Comparison of ENCODE assay signal across 8 cellular contexts in the genomic region with DNA sequence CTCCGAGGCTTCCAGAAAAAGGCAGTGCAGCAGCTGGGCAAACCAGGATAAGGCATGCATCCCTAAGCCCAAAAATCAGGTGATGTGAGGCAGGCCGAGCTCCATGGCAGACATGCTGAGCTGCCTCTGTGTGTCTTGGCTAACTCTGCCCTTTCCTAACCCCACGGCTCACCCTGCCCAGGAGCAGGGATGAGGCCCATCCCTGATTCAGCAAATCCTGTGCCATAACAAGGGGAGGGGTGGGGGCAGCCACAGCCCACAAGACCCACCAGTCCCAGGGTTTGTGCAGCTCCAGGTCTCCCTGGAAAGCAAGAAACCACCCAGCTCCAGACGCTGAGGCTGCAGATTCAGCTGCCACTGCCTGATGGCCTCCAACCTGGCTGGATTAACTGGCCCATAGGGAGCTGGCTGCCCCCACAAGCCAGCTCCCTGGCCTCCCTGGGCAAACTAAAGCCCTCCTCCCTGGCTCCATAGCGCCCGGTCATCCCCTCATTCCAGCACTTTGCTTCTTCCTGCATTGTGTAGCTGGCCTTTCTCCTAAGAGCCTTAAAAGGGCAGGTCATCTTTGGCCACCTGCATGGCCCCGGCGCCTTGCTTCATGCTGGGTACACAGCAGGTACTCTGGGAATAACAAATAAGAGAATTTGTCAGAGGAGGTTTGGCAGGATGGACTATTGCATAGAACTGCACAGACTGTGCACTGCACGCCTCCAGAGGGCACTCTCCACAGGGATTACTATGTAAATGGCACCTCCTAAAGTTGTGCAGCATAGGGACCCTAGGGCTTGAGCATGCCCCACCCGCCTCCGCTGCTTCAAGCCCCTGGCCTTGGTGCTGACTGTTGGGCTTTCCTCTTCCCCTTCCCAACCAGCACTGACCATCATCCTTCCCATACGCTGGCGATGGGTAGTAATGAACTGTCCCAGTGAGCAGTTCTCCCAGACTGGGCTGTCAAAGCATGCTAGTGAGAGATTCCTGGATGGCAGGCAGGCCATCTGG. TPM values are rescaled to one million over a fixed set of nuclear protein-coding genes. Genes with fewer than 3 reads are reported as not detected.
A peak's percentile ranks its signal among the peaks of the same experiment; 100 is the strongest.
DNase-seq lines count a peak whose midpoint lies in the region; ATAC-seq, FAIRE-seq and TF ChIP-seq lines count a peak whose summit lies in the region.

No MANE protein-coding gene starts in this region.

- H3K4me2 ChIP-seq in GM12878 (ENCODE audit: control insufficient read depth, insufficient read depth), result no peak overlapping the region

- BruUV-seq in GM12878 (replicated peaks; lab: Mats Ljungman, UMichigan), result no TSS peak

- POLR2A ChIA-PET in GM12878 (lab: Charles Lee), result interaction anchor here (1.1 kb wide), 1 partner anchor 10 kb away, joined by 4 read pairs; the partner anchor contains the start of gene STEAP3

- H3K79me2 ChIP-seq in GM12878 (ENCODE audit: control insufficient read depth, insufficient read depth, low read length), result no peaks in the 10 kb centered on the region

- H3K36me3 ChIP-seq in GM06990 (ENCODE audit: control insufficient read depth, insufficient read depth, low read length), result no peaks in the 10 kb centered on the region
- H3K36me3 ChIP-seq in GM12878 (ENCODE audit: control insufficient read depth in 2 of 2, insufficient read depth in 2 of 2, low read length in 1 of 2), result no peaks in the 10 kb centered on the region
- H3K36me3 ChIP-seq in mucosa of descending colon (ENCODE audit: low read depth), result no peaks in the 10 kb centered on the region

- WGBS in GM12878 (ENCODE audit: insufficient coverage, insufficient replicate concordance, low lambda C conversion rate, missing lambda C conversion rate), result 78% methylated on average over 12 of the region's 13 CpGs

- H3K4me3 ChIP-seq in GM06990 (replicated peaks; ENCODE audit: low read depth, low read length) (no peak overlapping the region), LNCaP clone FGC (ENCODE audit: low read depth, low read length) (no peak overlapping the region), GM12878 (no peak overlapping the region), mucosa of descending colon (no peak overlapping the region)

- DNase-seq in GM06990 (ENCODE audit: extremely low read depth, insufficient read length) (no peak), LNCaP clone FGC (ENCODE audit: low read depth) (no peak), GM12878 (ENCODE audit: low read depth, low spot score) (no peak), mucosa of descending colon (peak in 1 of 3 donors; percentile 42), HK-2 (ENCODE audit: unreplicated experiment) (no peak)
- no peak for DNase-seq in central memory CD4-positive, alpha-beta T cell

- H3K27ac ChIP-seq in GM12878 (ENCODE audit: control insufficient read depth, insufficient read depth), result no peak overlapping the region

- no peak for TF ChIP-seq POLR2A in GM12878 (IDR thresholded peaks at IDR 0.05; ENCODE audit: low read depth, low read length)

- H2AFZ ChIP-seq in GM12878 (ENCODE audit: control insufficient read depth, low read depth, low read length), result no peak overlapping the region

- TF ChIP-seq CTCF in GM06990 (IDR thresholded peaks at IDR 0.05; ENCODE audit: insufficient read depth, low read length, poor library complexity, severe bottlenecking), result peak; percentile 49
- TF ChIP-seq CTCF in LNCaP clone FGC (IDR thresholded peaks at IDR 0.05; ENCODE audit: control insufficient read depth, extremely low read depth, insufficient read depth), result peak; percentile 35; the same call in 1 of the 2 replicates
- TF ChIP-seq CTCF in GM12878 (IDR thresholded peaks at IDR 0.05 in 2 of 3, conservative IDR thresholded peaks at IDR 0.05 in 1 of 3; ENCODE audit: control insufficient read depth in 2 of 3, extremely low read depth in 1 of 3, insufficient read depth in 1 of 3, low read depth in 3 of 3, low read length in 3 of 3), result peak; percentile 37 to 46 (median 45); a peak in 5 of 6 replicates
- TF ChIP-seq CTCF in mucosa of descending colon (IDR thresholded peaks at IDR 0.05), result no peak

- H3K9me3 ChIP-seq in GM12878 (replicated peaks; ENCODE audit: control insufficient read depth, insufficient read depth, low read length) (no peaks in the 10 kb centered on the region), mucosa of descending colon (no peaks in the 10 kb centered on the region)

- H3K4me1 ChIP-seq in GM12878 (ENCODE audit: control insufficient read depth, insufficient read depth, low read length) (peaks cover 37% of the 10 kb centered on the region), mucosa of descending colon (ENCODE audit: low read depth) (no peaks in the 10 kb centered on the region)

- no peak for TF ChIP-seq EP300 in GM12878 (IDR thresholded peaks at IDR 0.05; ENCODE audit: borderline replicate concordance in 1 of 2, control insufficient read depth in 1 of 2, low read depth in 2 of 2, low read length in 2 of 2)

- intact Hi-C loops in GM12878 (cut with micrococcal nuclease; ENCODE audit: unreplicated experiment) (no loop called here), mucosa of descending colon (cut with DNase I, micrococcal nuclease) (no loop called here)

- in situ Hi-C loops in GM12878 (cut with MboI), result no loop called here

- H3K27me3 ChIP-seq in GM06990 (replicated peaks; ENCODE audit: control insufficient read depth, insufficient read depth, low read length) (no peaks in the 10 kb centered on the region), GM12878 (replicated peaks in 1 of 2; ENCODE audit: control insufficient read depth in 2 of 2, insufficient read depth in 2 of 2, low read length in 1 of 2) (no peaks in the 10 kb centered on the region)

- no peak overlapping the region for H3K9ac ChIP-seq in GM12878 (ENCODE audit: control insufficient read depth, insufficient read depth, low read length)

- peak; percentile 37 for ATAC-seq in GM12878
- peak; percentile 58 for ATAC-seq in mucosa of descending colon
- no peak for ATAC-seq in HG03521 (IDR thresholded peaks at IDR 0.05; ENCODE audit: unreplicated experiment)
- no peak for ATAC-seq in HG03097 (IDR thresholded peaks at IDR 0.05; ENCODE audit: low FRiP score, unreplicated experiment)

- FAIRE-seq in GM12878 (lab: Jason Lieb, UNC), result no peak

- H4K20me1 ChIP-seq in GM12878 (ENCODE audit: control insufficient read depth, insufficient read depth), result no peaks in the 10 kb centered on the region

- peak; percentile 7; the same call in 1 of the 2 replicates for TF ChIP-seq RAD21 in GM12878 (IDR thresholded peaks at IDR 0.05; ENCODE audit: insufficient read depth, low read depth, low read length)

- SMC1A ChIA-PET in GM12878 (lab: Charles Lee; ENCODE audit: uncharacterized antibody, unreplicated experiment), result interaction anchor here (0.8 to 1.6 kb wide), 6 partner anchors 9 to 120 kb away, joined by 3 to 7 read pairs (median 3); partner anchors contain the start of gene STEAP3

- RAD21 ChIA-PET in GM12878 (lab: Charles Lee; ENCODE audit: unreplicated experiment), result interaction anchor here (1.0 to 1.2 kb wide), 3 partner anchors 36 to 242 kb away, joined by 3 to 6 read pairs (median 4); no protein-coding TSS in a partner anchor

- CTCF ChIA-PET in GM12878 (lab: Yijun Ruan, JAX), result interaction anchor here (0.8 to 1.8 kb wide), 7 partner anchors 10 to 242 kb away, joined by 3 to 10 read pairs (median 5); partner anchors contain the start of gene STEAP3

TF ChIP-seq in GM12878, 131 proteins besides CTCF, POLR2A, EP300 and RAD21:
- TF ChIP-seq EZH2 (IDR thresholded peaks at IDR 0.05; ENCODE audit: borderline replicate concordance, control insufficient read depth, low read depth, low read length), result no peak
- TF ChIP-seq, protein P1, sequence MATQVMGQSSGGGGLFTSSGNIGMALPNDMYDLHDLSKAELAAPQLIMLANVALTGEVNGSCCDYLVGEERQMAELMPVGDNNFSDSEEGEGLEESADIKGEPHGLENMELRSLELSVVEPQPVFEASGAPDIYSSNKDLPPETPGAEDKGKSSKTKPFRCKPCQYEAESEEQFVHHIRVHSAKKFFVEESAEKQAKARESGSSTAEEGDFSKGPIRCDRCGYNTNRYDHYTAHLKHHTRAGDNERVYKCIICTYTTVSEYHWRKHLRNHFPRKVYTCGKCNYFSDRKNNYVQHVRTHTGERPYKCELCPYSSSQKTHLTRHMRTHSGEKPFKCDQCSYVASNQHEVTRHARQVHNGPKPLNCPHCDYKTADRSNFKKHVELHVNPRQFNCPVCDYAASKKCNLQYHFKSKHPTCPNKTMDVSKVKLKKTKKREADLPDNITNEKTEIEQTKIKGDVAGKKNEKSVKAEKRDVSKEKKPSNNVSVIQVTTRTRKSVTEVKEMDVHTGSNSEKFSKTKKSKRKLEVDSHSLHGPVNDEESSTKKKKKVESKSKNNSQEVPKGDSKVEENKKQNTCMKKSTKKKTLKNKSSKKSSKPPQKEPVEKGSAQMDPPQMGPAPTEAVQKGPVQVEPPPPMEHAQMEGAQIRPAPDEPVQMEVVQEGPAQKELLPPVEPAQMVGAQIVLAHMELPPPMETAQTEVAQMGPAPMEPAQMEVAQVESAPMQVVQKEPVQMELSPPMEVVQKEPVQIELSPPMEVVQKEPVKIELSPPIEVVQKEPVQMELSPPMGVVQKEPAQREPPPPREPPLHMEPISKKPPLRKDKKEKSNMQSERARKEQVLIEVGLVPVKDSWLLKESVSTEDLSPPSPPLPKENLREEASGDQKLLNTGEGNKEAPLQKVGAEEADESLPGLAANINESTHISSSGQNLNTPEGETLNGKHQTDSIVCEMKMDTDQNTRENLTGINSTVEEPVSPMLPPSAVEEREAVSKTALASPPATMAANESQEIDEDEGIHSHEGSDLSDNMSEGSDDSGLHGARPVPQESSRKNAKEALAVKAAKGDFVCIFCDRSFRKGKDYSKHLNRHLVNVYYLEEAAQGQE (IDR thresholded peaks at IDR 0.05; ENCODE audit: low read depth, low read length), result peak; percentile 76

RNA-seq across cellular contexts. Expression of gene STEAP3, which starts 10.7 kb away (rescaled TPM):
- total RNA-seq in GM12878 (2013; cell fraction: nucleolus; rRNA removed), result 26.1 and 27.1 TPM in 2 replicates
- 3.7 and 5.5 TPM in 2 replicates for total RNA-seq in GM12878 (2014; rRNA removed)
- total RNA-seq in GM12878 (2014; rRNA removed; fragmentation: Illumina TruSeq; extraction: Trizol), result 2.0 and 2.2 TPM in 2 replicates
- total RNA-seq in GM12878 (2021), result 7.6 and 8.3 TPM in 2 replicates
- 2.1 TPM for polyA plus RNA-seq in GM12878 (2011; ENCODE audit: low read depth)
- polyA plus RNA-seq in GM12878 (2011; rRNA removed), result 3.1 and 8.2 TPM in 2 replicates
- 7.1 and 8.9 TPM in 2 replicates for polyA plus RNA-seq in GM12878 (2011; cell fraction: cytosol; rRNA removed)
- 27.0 and 29.6 TPM in 2 replicates for polyA plus RNA-seq in GM12878 (2011; cell fraction: nucleus; rRNA removed)
- 3.2 and 4.4 TPM in 2 replicates for polyA plus RNA-seq in GM12878 (2012)
- polyA plus RNA-seq in GM12878 (2014; fragmentation: Illumina TruSeq; extraction: Trizol), result 1.7 and 3.7 TPM in 2 replicates
- under 1 TPM; 0.42 to 0.84 TPM for polyA plus RNA-seq in GM12878 (2014; fragmentation: Nextera tagmentation; extraction: Ambion mirVana)
- polyA plus RNA-seq in GM12878 (2014; rRNA removed), result 4.2 and 4.5 TPM in 2 replicates
- polyA plus RNA-seq in GM12878 (2016; fragmentation: Nextera tagmentation; extraction: Ambion mirVana), result 1 to 10 TPM; 5.5 to 6.5 TPM
- 10.4 and 10.8 TPM in 2 replicates for polyA minus RNA-seq in GM12878 (2011; rRNA and poly(A)+ RNA removed)
- 4.3 and 6.8 TPM in 2 replicates for polyA minus RNA-seq in GM12878 (2011; cell fraction: cytosol; rRNA and poly(A)+ RNA removed)
- 6.9 and 13.1 TPM in 2 replicates for polyA minus RNA-seq in GM12878 (2011; cell fraction: nucleus; rRNA and poly(A)+ RNA removed)
- 10 to 100 TPM; 13.9 to 28.9 (median 15.3) TPM for total RNA-seq in mucosa of descending colon

Comparison
In these comparisons a context has a peak if more than half of its experiments do, and no peak if none do; other contexts are left out.
1. ATAC-seq: peak in GM12878 (single experiment) and mucosa of descending colon (single experiment); none in HG03521 (single experiment) and HG03097 (single experiment).